In the genomic region with DNA sequence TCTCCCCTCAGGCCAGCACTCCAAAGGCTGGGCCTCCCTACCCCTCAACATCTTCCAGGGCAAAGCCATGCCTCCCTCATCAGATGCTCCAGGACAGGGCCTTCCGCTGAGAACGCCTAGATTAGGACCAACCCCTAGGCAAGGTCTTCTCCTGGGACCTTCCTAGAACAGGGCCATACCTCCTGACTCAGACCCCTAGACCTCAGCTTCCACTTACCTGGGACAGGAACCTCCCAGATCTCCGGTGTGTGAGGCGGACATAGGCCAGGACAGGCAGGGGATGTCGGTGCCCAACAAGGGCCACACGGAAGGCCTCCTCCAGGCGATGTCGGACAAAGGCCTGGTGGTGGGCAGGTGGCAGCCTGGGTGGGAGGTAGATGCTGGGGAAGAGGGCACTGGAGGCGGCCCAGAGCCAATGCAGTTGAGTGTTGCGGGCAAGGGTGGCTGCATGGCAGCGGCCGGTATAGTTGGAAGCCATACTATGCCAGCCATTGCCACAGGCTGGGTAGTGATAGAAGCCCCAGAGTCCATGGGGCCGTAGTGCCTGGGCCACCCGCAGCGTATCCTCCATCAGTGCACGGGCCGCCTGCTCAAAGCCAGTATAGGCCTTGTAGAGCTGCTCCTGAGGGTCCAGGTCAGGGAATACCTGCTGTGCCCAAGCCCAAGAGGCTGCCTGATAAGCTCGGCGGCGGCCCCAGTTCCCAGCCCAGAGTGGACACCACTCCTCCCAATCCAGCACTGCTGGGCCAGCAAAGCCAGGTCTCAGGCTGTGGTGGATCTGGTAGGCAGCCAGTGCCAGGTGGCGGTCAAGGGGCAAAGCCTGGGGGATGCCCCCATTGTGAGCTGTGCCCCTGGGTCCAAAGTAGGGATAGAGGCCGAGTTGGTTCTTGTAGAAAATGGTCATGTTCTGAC, we compare ENCODE assay signal across 19 cellular contexts. TPM values are rescaled to one million over a fixed set of nuclear protein-coding genes. Genes with fewer than 3 reads are reported as not detected.
"Had no signal": no experiment of that assay in that cellular context is flagged by ENCODE, and none has a peak within 500 bp of the region (broad histone marks: within the 10 kb centered on the region; RNA-seq: fewer than 3 reads in every experiment).

No MANE protein-coding gene starts in this region.

- FAIRE-seq: endometrium, islet of Langerhans, small intestine had no signal

- H3K9me3 Mint-ChIP-seq: naive thymus-derived CD4-positive, alpha-beta T cell; stimulated activated naive CD8-positive, alpha-beta T cell treated with anti-CD3 and anti-CD28 coated beads, Interleukin-15, amount 100 ng/mL, for 72 hours had no signal

- H3K36me3 ChIP-seq: breast epithelium had no signal

- H3K27ac ChIP-seq: breast epithelium, right atrium auricular region, upper lobe of left lung had no signal

- ATAC-seq: esophagus mucosa; mucosa of descending colon; naive thymus-derived CD4-positive, alpha-beta T cell; stimulated activated naive CD8-positive, alpha-beta T cell treated with anti-CD3 and anti-CD28 coated beads, Interleukin-15, amount 100 ng/mL, for 72 hours had no signal

- H3K4me3 Mint-ChIP-seq: naive thymus-derived CD4-positive, alpha-beta T cell; stimulated activated naive CD8-positive, alpha-beta T cell treated with anti-CD3 and anti-CD28 coated beads, Interleukin-15, amount 100 ng/mL, for 72 hours had no signal

- H3K27me3 Mint-ChIP-seq: naive thymus-derived CD4-positive, alpha-beta T cell; stimulated activated naive CD8-positive, alpha-beta T cell treated with anti-CD3 and anti-CD28 coated beads, Interleukin-15, amount 100 ng/mL, for 72 hours had no signal

- H3K9me3 ChIP-seq: ascending aorta, breast epithelium, mucosa of descending colon, right atrium auricular region, upper lobe of left lung had no signal

- H3K27me3 ChIP-seq: ascending aorta, breast epithelium, dorsolateral prefrontal cortex, right atrium auricular region, upper lobe of left lung had no signal

- DNase-seq: activated CD4-positive, alpha-beta T cell treated with anti-CD3 and anti-CD28 coated beads, Interleukin-2, amount 50 U/mL, for 48 hours; activated CD8-positive, alpha-beta memory T cell treated with anti-CD3 and anti-CD28 coated beads, Interleukin-2, amount 50 U/mL, for 4 hours; activated T-cell treated with anti-CD3 and anti-CD28 coated beads, Interleukin-2, amount 50 U/mL, for 48 hours; dorsolateral prefrontal cortex; naive thymus-derived CD4-positive, alpha-beta T cell; posterior cingulate gyrus; small intestine; stimulated activated naive CD8-positive, alpha-beta T cell treated with anti-CD3 and anti-CD28 coated beads, Interleukin-15, amount 100 ng/mL, for 72 hours; SW 1271 had no signal

- H3K27ac Mint-ChIP-seq: stimulated activated naive CD8-positive, alpha-beta T cell treated with anti-CD3 and anti-CD28 coated beads, Interleukin-15, amount 100 ng/mL, for 72 hours had no signal

- H3K4me3 ChIP-seq: ascending aorta, breast epithelium, dorsolateral prefrontal cortex, mucosa of descending colon, right atrium auricular region, upper lobe of left lung had no signal

RNA-seq across cellular contexts. Expression of a gene that starts 4.5 kb away (rescaled TPM):
- total RNA-seq: ascending aorta had no signal

RNA-seq across cellular contexts. Expression of a gene that starts 15.9 kb away (rescaled TPM):
- total RNA-seq: ascending aorta; breast epithelium; esophagus mucosa; naive thymus-derived CD4-positive, alpha-beta T cell; SK-MEL-5; temporal lobe had no signal
